ENCODE assay signal across 1 cellular context in genomic region chr11:126352934-126353801, GRCh38.
TF ChIP-seq lines count a peak whose summit lies in the region.

No MANE protein-coding gene starts in this region.

TF ChIP-seq in SK-N-SH treated with all-trans-retinoic acid at 6 μM for 48 hours, 23 proteins besides CTCF, POLR2A, EP300 and RAD21 (continued from another document):
- TF ChIP-seq CREB5 (CRISPR knock-in tag; IDR thresholded peaks at IDR 0.05; ENCODE audit: low read depth), result no peak
- TF ChIP-seq OSR1 (CRISPR knock-in tag; IDR thresholded peaks at IDR 0.05), result no peak
- no peak for TF ChIP-seq ZFP30 (CRISPR knock-in tag; IDR thresholded peaks at IDR 0.05)
- no peak for TF ChIP-seq ARNTL (CRISPR knock-in tag; IDR thresholded peaks at IDR 0.05; ENCODE audit: borderline replicate concordance, low read depth)
- no peak for TF ChIP-seq ZNF565 (CRISPR knock-in tag; conservative IDR thresholded peaks at IDR 0.05; ENCODE audit: low read depth)
- no peak for TF ChIP-seq ISL1 (CRISPR knock-in tag; IDR thresholded peaks at IDR 0.05)
